11 cellular contexts compared by ENCODE assay signal in the genomic region with DNA sequence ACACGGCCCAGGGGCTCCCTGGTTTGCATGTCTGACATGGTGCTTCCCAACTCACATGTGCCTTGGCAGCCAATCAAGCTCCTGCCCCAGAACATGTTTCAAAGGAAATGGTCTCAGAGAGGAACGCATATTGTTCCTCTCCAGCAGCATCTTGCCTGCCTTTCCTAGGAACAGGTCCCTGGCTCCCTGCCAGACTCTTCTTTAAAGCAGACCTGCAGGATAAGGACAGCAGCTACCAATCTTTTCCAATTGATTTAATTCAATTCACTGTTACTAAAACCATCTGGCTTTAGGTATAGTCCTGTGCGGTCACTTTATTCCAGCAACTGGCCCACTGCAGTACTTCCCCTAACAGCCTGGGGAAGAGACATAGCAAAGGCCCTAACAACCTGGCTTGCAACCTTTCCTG.
DNase-seq lines count a peak whose midpoint lies in the region; ATAC-seq and TF ChIP-seq lines count a peak whose summit lies in the region.
"Had no signal": no experiment of that assay in that cellular context is flagged by ENCODE, and none has a peak within 500 bp of the region (broad histone marks: within the 10 kb centered on the region; RNA-seq: fewer than 3 reads in every experiment).

No MANE protein-coding gene starts in this region.

- no peaks in the 10 kb centered on the region for H3K4me1 ChIP-seq in uterus
- peaks cover 7% of the 10 kb centered on the region for H3K4me1 ChIP-seq in GM23248 (ENCODE audit: insufficient read depth)
- H3K4me1 ChIP-seq: BLaER1 had no signal

- H3K27me3 ChIP-seq in uterus (no peaks in the 10 kb centered on the region), GM23248 (replicated peaks; ENCODE audit: insufficient read depth) (no peaks in the 10 kb centered on the region)
- H3K27me3 ChIP-seq: BLaER1 had no signal

- peaks cover 89% of the 10 kb centered on the region for H3K79me2 ChIP-seq in GM23248 (ENCODE audit: insufficient read depth)

- no peak for TF ChIP-seq POLR2A in uterus (IDR thresholded peaks at IDR 0.05)

- H2AFZ ChIP-seq in GM23248: no peak overlapping the region

- peaks cover 6% of the 10 kb centered on the region for H3F3A ChIP-seq in GM23248 (ENCODE audit: insufficient read depth)

- no peak for DNase-seq in activated naive CD4-positive, alpha-beta T cell treated with anti-CD3 and anti-CD28 coated beads, Interleukin-2, amount 50 U/mL, for 72 hours (ENCODE audit: low spot score in 2 of 2)
- DNase-seq in activated naive CD4-positive, alpha-beta T cell treated with anti-CD3 and anti-CD28 coated beads, Interleukin-2, amount 50 U/mL, for 16 hours: no peak
- DNase-seq in amniotic epithelial cell (ENCODE audit: low read depth) (peak; percentile 16), iris pigment epithelial cell (ENCODE audit: low read depth) (peak; percentile 69), uterus (peak; percentile 24 to 56), GM23248 (no peak)
- DNase-seq in activated T-cell treated with anti-CD3 and anti-CD28 coated beads, Interleukin-2, amount 50 U/mL, for 4 hours: no peak
- no peak for DNase-seq in activated T-cell treated with anti-CD3 and anti-CD28 coated beads, Interleukin-2, amount 50 U/mL, for 1 hour
- DNase-seq: naive thymus-derived CD8-positive, alpha-beta T cell had no signal

- H3K9me3 Mint-ChIP-seq in activated naive CD4-positive, alpha-beta T cell treated with anti-CD3 and anti-CD28 coated beads, Interleukin-2, amount 50 U/mL, for 72 hours: no peaks in the 10 kb centered on the region
- H3K9me3 Mint-ChIP-seq in activated T-cell treated with anti-CD3 and anti-CD28 coated beads, Interleukin-2, amount 50 U/mL, for 4 hours: no peaks in the 10 kb centered on the region
- H3K9me3 Mint-ChIP-seq: naive thymus-derived CD8-positive, alpha-beta T cell had no signal

- H3K4me3 Mint-ChIP-seq in activated T-cell treated with anti-CD3 and anti-CD28 coated beads, Interleukin-2, amount 50 U/mL, for 4 hours: no peak overlapping the region
- H3K4me3 Mint-ChIP-seq: naive thymus-derived CD8-positive, alpha-beta T cell had no signal

- H3K36me3 ChIP-seq in uterus: no peaks in the 10 kb centered on the region
- 0 out of 2 replicates have a peak, but pooled peaks cover 8% of the 10 kb centered on the region for H3K36me3 ChIP-seq in GM23248 (ENCODE audit: low read depth)

- peak overlapping the region; percentile 23 to 69 for H3K27ac Mint-ChIP-seq in activated naive CD4-positive, alpha-beta T cell treated with anti-CD3 and anti-CD28 coated beads, Interleukin-2, amount 50 U/mL, for 72 hours

- H3K9me3 ChIP-seq in uterus (no peaks in the 10 kb centered on the region), GM23248 (ENCODE audit: low read depth) (no peaks in the 10 kb centered on the region)
- H3K9me3 ChIP-seq: BLaER1 had no signal

- H3K36me3 Mint-ChIP-seq in activated naive CD4-positive, alpha-beta T cell treated with anti-CD3 and anti-CD28 coated beads, Interleukin-2, amount 50 U/mL, for 72 hours: no peaks in the 10 kb centered on the region
- H3K36me3 Mint-ChIP-seq in activated T-cell treated with anti-CD3 and anti-CD28 coated beads, Interleukin-2, amount 50 U/mL, for 4 hours (ENCODE audit: insufficient read depth): peaks cover 11% of the 10 kb centered on the region

- no peak overlapping the region for H3K4me2 ChIP-seq in GM23248 (ENCODE audit: unreplicated experiment)
- H3K4me2 ChIP-seq: BLaER1 had no signal

- no peaks in the 10 kb centered on the region for H3K9me2 ChIP-seq in GM23248 (ENCODE audit: insufficient read depth)

- no peak for ATAC-seq in activated naive CD4-positive, alpha-beta T cell treated with anti-CD3 and anti-CD28 coated beads, Interleukin-2, amount 50 U/mL, for 72 hours
- ATAC-seq in activated T-cell treated with anti-CD3 and anti-CD28 coated beads, Interleukin-2, amount 50 U/mL, for 4 hours: no peak
- ATAC-seq: naive thymus-derived CD8-positive, alpha-beta T cell had no signal

- no peak overlapping the region for H3K9ac ChIP-seq in GM23248
- H3K9ac ChIP-seq: BLaER1 had no signal

- intact Hi-C loops in uterus (cut with DNase I; ENCODE audit: low total_unique reads): no loop called here

- TF ChIP-seq CTCF in uterus (IDR thresholded peaks at IDR 0.05): no peak

- H3K27me3 Mint-ChIP-seq in activated T-cell treated with anti-CD3 and anti-CD28 coated beads, Interleukin-2, amount 50 U/mL, for 4 hours (ENCODE audit: low read depth): no peaks in the 10 kb centered on the region
- H3K27me3 Mint-ChIP-seq: naive thymus-derived CD8-positive, alpha-beta T cell had no signal

- H3K27ac ChIP-seq in uterus: no peak overlapping the region
- H3K27ac ChIP-seq in GM23248: no peak overlapping the region
- H3K27ac ChIP-seq: BLaER1, coronary artery had no signal

- in situ Hi-C loops in GM23248 (cut with MboI): no loop called here

- H3K4me3 ChIP-seq in uterus: no peak overlapping the region
- H3K4me3 ChIP-seq in GM23248: no peak overlapping the region
- H3K4me3 ChIP-seq: BLaER1, coronary artery had no signal

- H3K4me1 Mint-ChIP-seq in activated T-cell treated with anti-CD3 and anti-CD28 coated beads, Interleukin-2, amount 50 U/mL, for 4 hours (ENCODE audit: low read depth): peaks cover 10% of the 10 kb centered on the region

- H4K20me1 ChIP-seq in GM23248 (ENCODE audit: insufficient read depth): peaks cover 5% of the 10 kb centered on the region; the same call in 1 of the 2 replicates

- 80 to 84% methylated on average over 3 of the region's 3 CpGs for WGBS in GM23248 (ENCODE audit: low coverage in 1 of 2, low lambda C conversion rate in 2 of 2, missing lambda C conversion rate in 2 of 2), 2 experiments

Comparison
In these comparisons a context has a peak if more than half of its experiments do, and no peak if none do; other contexts are left out.
1. DNase-seq: peak in amniotic epithelial cell (single experiment), iris pigment epithelial cell (single experiment) and uterus (2 of 2); none in activated naive CD4-positive, alpha-beta T cell treated with anti-CD3 and anti-CD28 coated beads, Interleukin-2, amount 50 U/mL, for 72 hours (0 of 2), activated naive CD4-positive, alpha-beta T cell treated with anti-CD3 and anti-CD28 coated beads, Interleukin-2, amount 50 U/mL, for 16 hours (single experiment), activated T-cell treated with anti-CD3 and anti-CD28 coated beads, Interleukin-2, amount 50 U/mL, for 4 hours (single experiment), activated T-cell treated with anti-CD3 and anti-CD28 coated beads, Interleukin-2, amount 50 U/mL, for 1 hour (single experiment) and GM23248 (single experiment).